Comparison of ENCODE assay signal across 8 cellular contexts in genomic region chr2:108534577-108535379, GRCh38. TPM values are rescaled to one million over a fixed set of nuclear protein-coding genes. Genes with fewer than 3 reads are reported as not detected.
A peak's percentile ranks its signal among the peaks of the same experiment; 100 is the strongest.
DNase-seq lines count a peak whose midpoint lies in the region; ATAC-seq and TF ChIP-seq lines count a peak whose summit lies in the region.

No MANE protein-coding gene starts in this region.

- peak overlapping the region; percentile 64 to 98 (median 82) for H3K4me3 ChIP-seq in esophagus muscularis mucosa
- H3K4me3 ChIP-seq in naive thymus-derived CD4-positive, alpha-beta T cell (ENCODE audit: low read length) = peak overlapping the region; percentile 75

- H3K36me3 Mint-ChIP-seq in activated CD8-positive, alpha-beta memory T cell treated with anti-CD3 and anti-CD28 coated beads, Interleukin-2, amount 10 ng/mL, durations not matched to agents 7 days and 5 days = peaks cover 14% of the 10 kb centered on the region
- peaks cover 0 to 3% (median 0%) of the 10 kb centered on the region in 5 donors for H3K36me3 Mint-ChIP-seq in naive thymus-derived CD4-positive, alpha-beta T cell

- H3K27ac ChIP-seq in esophagus muscularis mucosa (replicated peaks in 1 of 4) = peak overlapping the region; percentile 90 to 98 (median 96)
- H3K27ac ChIP-seq in naive thymus-derived CD4-positive, alpha-beta T cell (ENCODE audit: low read depth, low read length) = peak overlapping the region; percentile 60
- H3K27ac ChIP-seq in substantia nigra (ENCODE audit: low read depth, low read length, poor library complexity, severe bottlenecking) = peak overlapping the region; percentile 55

- H3K9me3 Mint-ChIP-seq in activated CD8-positive, alpha-beta memory T cell treated with anti-CD3 and anti-CD28 coated beads, Interleukin-2, amount 10 ng/mL, durations not matched to agents 7 days and 5 days (ENCODE audit: low read depth) = no peaks in the 10 kb centered on the region
- H3K9me3 Mint-ChIP-seq in naive thymus-derived CD4-positive, alpha-beta T cell = no peaks in the 10 kb centered on the region

- H3K9me3 ChIP-seq in esophagus muscularis mucosa = no peaks in the 10 kb centered on the region
- no peaks in the 10 kb centered on the region for H3K9me3 ChIP-seq in naive thymus-derived CD4-positive, alpha-beta T cell (ENCODE audit: control insufficient read depth in 2 of 3, low read length in 3 of 3)

- H3K4me3 Mint-ChIP-seq in activated CD8-positive, alpha-beta memory T cell treated with anti-CD3 and anti-CD28 coated beads, Interleukin-2, amount 10 ng/mL, durations not matched to agents 7 days and 5 days = peak overlapping the region; percentile 94
- H3K4me3 Mint-ChIP-seq in naive thymus-derived CD4-positive, alpha-beta T cell = peak overlapping the region; percentile 86 to 99 (median 95)

- no peak for TF ChIP-seq EP300 in esophagus muscularis mucosa (IDR thresholded peaks at IDR 0.05)

- H3K4me1 Mint-ChIP-seq in activated CD8-positive, alpha-beta memory T cell treated with anti-CD3 and anti-CD28 coated beads, Interleukin-2, amount 10 ng/mL, durations not matched to agents 7 days and 5 days = peaks cover 52% of the 10 kb centered on the region
- H3K4me1 Mint-ChIP-seq in naive thymus-derived CD4-positive, alpha-beta T cell = peaks cover 20 to 60% (median 28%) of the 10 kb centered on the region in 7 donors

- H3K4me1 ChIP-seq in esophagus muscularis mucosa = peaks cover 13 to 41% (median 37%) of the 10 kb centered on the region in 4 donors
- H3K4me1 ChIP-seq in naive thymus-derived CD4-positive, alpha-beta T cell (ENCODE audit: control insufficient read depth in 2 of 2, insufficient read depth in 2 of 2, low read length in 2 of 2) = peaks cover 3 to 9% of the 10 kb centered on the region in 2 donors

- CTCF ChIA-PET in activated CD8-positive, alpha-beta memory T cell treated with anti-CD3 and anti-CD28 coated beads, Interleukin-2, amount 10 ng/mL, durations not matched to agents 7 days and 5 days (lab: Charles Lee) = interaction anchor here (1.1 to 2.6 kb wide), 3 partner anchors 50 to 184 kb away, joined by 3 to 12 read pairs (median 3); partner anchors contain the start of gene RANBP2
- CTCF ChIA-PET in naive thymus-derived CD4-positive, alpha-beta T cell (lab: Charles Lee) = no interaction called here

- TF ChIP-seq CTCF in esophagus muscularis mucosa (IDR thresholded peaks at IDR 0.05) = no peak

- no peaks in the 10 kb centered on the region for H3K27me3 Mint-ChIP-seq in activated CD8-positive, alpha-beta memory T cell treated with anti-CD3 and anti-CD28 coated beads, Interleukin-2, amount 10 ng/mL, durations not matched to agents 7 days and 5 days
- H3K27me3 Mint-ChIP-seq in naive thymus-derived CD4-positive, alpha-beta T cell = no peaks in the 10 kb centered on the region

- no peaks in the 10 kb centered on the region for H3K36me3 ChIP-seq in esophagus muscularis mucosa
- peaks cover 0 to 4% (median 0%) of the 10 kb centered on the region in 3 experiments for H3K36me3 ChIP-seq in naive thymus-derived CD4-positive, alpha-beta T cell (ENCODE audit: control insufficient read depth in 2 of 3, insufficient read depth in 3 of 3, low read length in 3 of 3)

- 2% methylated on average over 22 of the region's 59 CpGs for WGBS in esophagus muscularis mucosa

- intact Hi-C loops in esophagus muscularis mucosa (cut with DNase I) = no loop called here
- intact Hi-C loops in naive thymus-derived CD4-positive, alpha-beta T cell (cut with micrococcal nuclease) = loop anchor here (1.0 to 10.0 kb wide), 8 partner anchors 50 to 1080 kb away; partner anchors contain the start of genes CCDC138 (in 2 of the 2), GCC2 (in 2 of the 2), RANBP2 (in 2 of the 2) and SEPTIN10 (in 1 of the 2)

- no peak for TF ChIP-seq POLR2A in esophagus muscularis mucosa (IDR thresholded peaks at IDR 0.05; ENCODE audit: low read depth)

- peak; percentile 28 for ATAC-seq in HG02884 (IDR thresholded peaks at IDR 0.05; ENCODE audit: unreplicated experiment)
- no peak for ATAC-seq in activated CD8-positive, alpha-beta memory T cell treated with anti-CD3 and anti-CD28 coated beads, Interleukin-2, amount 10 ng/mL, durations not matched to agents 7 days and 5 days
- peak; percentile 24 for ATAC-seq in naive thymus-derived CD4-positive, alpha-beta T cell

- DNase-seq in SIG-M5 treated with dmso at 0.1 percent for 504 hours (lab: John Stamatoyannopoulos, UW; ENCODE audit: unreplicated experiment) (peak; percentile 48), SIG-M5 (lab: John Stamatoyannopoulos, UW) (no peak), NCI-H2227 treated with DMSO at 0.1 percent for 48 hours (lab: John Stamatoyannopoulos, UW) (peak; percentile 62), esophagus muscularis mucosa (ENCODE audit: extremely low spot score) (no peak), substantia nigra (lab: John Stamatoyannopoulos, UW) (peak in 29 of 49 donors; percentile 10 to 70 (median 46))
- DNase-seq in activated CD8-positive, alpha-beta memory T cell treated with anti-CD3 and anti-CD28 coated beads, Interleukin-2, amount 10 ng/mL, durations not matched to agents 7 days and 5 days = peak; percentile 64
- peak in 8 of 9 donors; percentile 9 to 44 (median 40) for DNase-seq in naive thymus-derived CD4-positive, alpha-beta T cell

- peak overlapping the region; percentile 86 for H3K27ac Mint-ChIP-seq in activated CD8-positive, alpha-beta memory T cell treated with anti-CD3 and anti-CD28 coated beads, Interleukin-2, amount 10 ng/mL, durations not matched to agents 7 days and 5 days
- H3K27ac Mint-ChIP-seq in naive thymus-derived CD4-positive, alpha-beta T cell = peak overlapping the region; percentile 31 to 96 (median 88)

- no peaks in the 10 kb centered on the region for H3K27me3 ChIP-seq in esophagus muscularis mucosa
- H3K27me3 ChIP-seq in naive thymus-derived CD4-positive, alpha-beta T cell (ENCODE audit: control insufficient read depth in 2 of 2, insufficient read depth in 2 of 2, low read length in 2 of 2) = no peaks in the 10 kb centered on the region

- POLR2A ChIA-PET in naive thymus-derived CD4-positive, alpha-beta T cell (lab: Charles Lee) = interaction anchor here (1.0 to 1.3 kb wide), 3 partner anchors 11 to 86 kb away, joined by 3 to 6 read pairs (median 3); partner anchors contain the start of gene GCC2

RNA-seq across cellular contexts. Expression of gene LIMS1, which starts 0.5 kb away (rescaled TPM):
- total RNA-seq in activated CD8-positive, alpha-beta memory T cell treated with anti-CD3 and anti-CD28 coated beads, Interleukin-2, amount 10 ng/mL, durations not matched to agents 7 days and 5 days = 10 to 100 TPM; 57.2 to 58.2 TPM
- 100 to 1,000 TPM in 3 of 4 donors, 10 to 100 TPM in 1; 71.0 to 141 (median 123) TPM for total RNA-seq in esophagus muscularis mucosa
- total RNA-seq in naive thymus-derived CD4-positive, alpha-beta T cell = 10 to 100 TPM; 25.3 to 75.3 (median 49.9) TPM
- polyA plus RNA-seq in naive thymus-derived CD4-positive, alpha-beta T cell = 10 to 100 TPM; 53.5 to 56.7 TPM

Comparison
In these comparisons a context has a peak if more than half of its experiments do, and no peak if none do; other contexts are left out.
1. DNase-seq: peak in SIG-M5 treated with dmso at 0.1 percent for 504 hours (single experiment), NCI-H2227 treated with DMSO at 0.1 percent for 48 hours (single experiment), activated CD8-positive, alpha-beta memory T cell treated with anti-CD3 and anti-CD28 coated beads, Interleukin-2, amount 10 ng/mL, durations not matched to agents 7 days and 5 days (single experiment), naive thymus-derived CD4-positive, alpha-beta T cell (8 of 9) and substantia nigra (29 of 49); none in SIG-M5 (single experiment) and esophagus muscularis mucosa (single experiment).
2. Peak in every context shown above with its lines, with median percentiles within 50 percentile points of each other: H3K27ac ChIP-seq.